17 cellular contexts compared by ENCODE assay signal in the genomic region with DNA sequence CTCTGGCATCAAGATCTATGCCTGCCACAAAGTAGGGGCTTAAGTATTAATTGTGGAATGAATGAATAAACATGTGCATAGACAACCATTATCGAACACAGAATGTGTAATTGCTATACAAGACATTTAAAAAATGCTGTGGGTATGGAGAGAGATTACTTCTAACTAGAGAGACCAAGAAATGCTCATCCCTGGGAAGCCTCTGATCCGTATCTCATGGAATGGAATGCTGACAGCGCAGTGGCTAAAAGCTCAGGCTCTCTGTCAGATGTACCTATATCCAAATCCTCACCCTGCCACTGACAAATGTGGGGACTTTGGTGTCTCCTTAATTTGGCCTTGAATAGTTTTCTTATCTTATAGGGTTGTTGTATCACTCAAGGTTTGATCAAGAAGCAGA.
"Had no signal": no experiment of that assay in that cellular context is flagged by ENCODE, and none has a peak within 500 bp of the region (broad histone marks: within the 10 kb centered on the region; RNA-seq: fewer than 3 reads in every experiment).

No MANE protein-coding gene starts in this region.

- H3K36me3 ChIP-seq: esophagus muscularis mucosa, gastroesophageal sphincter, heart left ventricle, left lung, lower lobe of right lung had no signal

- H3K4me3 ChIP-seq: coronary artery, dorsolateral prefrontal cortex, esophagus muscularis mucosa, gastroesophageal sphincter, heart left ventricle, hepatocyte, left lung, lower lobe of right lung, mucosa of descending colon had no signal

- H3K4me2 ChIP-seq: hepatocyte had no signal

- H3K27ac ChIP-seq: coronary artery, dorsolateral prefrontal cortex, esophagus muscularis mucosa, foreskin keratinocyte, gastroesophageal sphincter, heart left ventricle, hepatocyte, left lung, lower lobe of right lung had no signal

- DNase-seq: dermis blood vessel endothelial cell; dorsolateral prefrontal cortex; effector CD4-positive, alpha-beta T cell; effector memory CD4-positive, alpha-beta T cell; foreskin keratinocyte; heart left ventricle; hypothalamus; left cardiac atrium; left lung; left ventricle myocardium superior; lower lobe of right lung; mesenchymal stem cell; mucosa of descending colon had no signal

- ATAC-seq: gastroesophageal sphincter, heart left ventricle, left cardiac atrium, left lung, left ventricle myocardium superior, lower lobe of right lung, mucosa of descending colon had no signal

- H3K79me2 ChIP-seq: hepatocyte had no signal

- H2AFZ ChIP-seq: hepatocyte had no signal

- H3K4me1 ChIP-seq: esophagus muscularis mucosa, gastroesophageal sphincter, left lung had no signal

- H3K27me3 ChIP-seq: dorsolateral prefrontal cortex, esophagus muscularis mucosa, foreskin keratinocyte, gastroesophageal sphincter, heart left ventricle, hepatocyte, left lung had no signal

- H3K9me3 ChIP-seq: esophagus muscularis mucosa, gastroesophageal sphincter, heart left ventricle, left lung, lower lobe of right lung, mucosa of descending colon had no signal
